In the genomic region with DNA sequence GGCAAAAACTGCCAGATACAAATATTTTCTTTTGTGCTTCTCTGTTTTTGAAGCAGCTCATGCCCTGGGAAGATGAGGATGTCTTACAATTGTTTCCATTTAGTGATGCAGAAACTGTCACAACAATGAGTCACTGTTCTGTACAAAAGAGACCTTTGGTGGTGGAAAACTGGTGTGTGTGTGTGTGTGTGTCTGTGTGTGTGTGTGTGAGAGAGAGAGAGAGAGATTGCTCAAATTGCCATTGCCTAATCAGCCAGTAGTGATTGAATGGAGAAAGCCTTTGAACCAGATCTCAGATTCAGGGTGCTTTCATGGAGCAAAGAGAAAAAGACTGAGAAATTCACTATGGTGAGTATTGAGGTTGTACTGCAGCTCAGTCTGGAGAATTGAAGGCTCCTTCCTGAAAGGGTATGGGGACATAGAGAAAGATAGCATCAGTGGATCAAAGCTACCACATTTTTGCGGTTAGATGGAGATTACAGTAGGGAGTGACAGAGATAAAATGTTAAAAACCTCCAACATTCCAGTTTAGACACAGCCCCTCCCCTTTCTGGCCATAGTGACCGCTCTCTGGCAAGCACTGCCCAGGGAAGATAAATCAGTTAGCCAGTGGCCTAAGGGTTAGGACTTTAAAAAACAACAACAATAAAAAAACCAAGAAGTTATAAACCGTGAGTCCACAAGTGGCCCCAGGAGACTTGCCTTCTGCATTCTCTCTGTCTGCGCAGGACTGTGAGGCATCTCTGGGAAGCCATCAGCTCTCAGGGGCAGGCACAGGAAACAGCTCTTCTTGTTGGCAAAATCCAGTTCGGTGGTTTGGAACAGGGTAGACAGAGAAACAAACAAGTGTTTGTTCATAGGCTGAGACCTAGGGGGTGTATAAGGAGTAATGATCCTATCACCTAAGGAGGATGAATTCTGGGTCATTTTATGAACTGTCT, we compare ENCODE assay signal across 8 cellular contexts.
DNase-seq lines count a peak whose midpoint lies in the region; ATAC-seq, FAIRE-seq and TF ChIP-seq lines count a peak whose summit lies in the region.

No MANE protein-coding gene starts in this region.

- RAD21 ChIA-PET in HCT116 (lab: Charles Lee; ENCODE audit: low non-redundant PET in 1 of 2, low total read pairs in 2 of 2, uncharacterized antibody in 2 of 2, unreplicated experiment in 2 of 2): no interaction called here

- H3K27ac ChIP-seq in HCT116 (ENCODE audit: low read depth, low read length) (no peak overlapping the region), right cardiac atrium (ENCODE audit: low read length) (peak overlapping the region; percentile 48), smooth muscle cell (ENCODE audit: low read depth) (peak overlapping the region; percentile 90)

- no peak for TF ChIP-seq RAD21 in HCT116 (IDR thresholded peaks at IDR 0.05; ENCODE audit: low read depth)

- CTCF ChIA-PET in HCT116 (lab: Charles Lee): no interaction called here

- TF ChIP-seq CTCF in HCT116 (IDR thresholded peaks at IDR 0.05 in 2 of 3, conservative IDR thresholded peaks at IDR 0.05 in 1 of 3; ENCODE audit: borderline replicate concordance in 1 of 3, insufficient read depth in 1 of 3, low read depth in 2 of 3, low read length in 2 of 3) (no peak), WI38 (IDR thresholded peaks at IDR 0.05; ENCODE audit: low read depth, low read length) (no peak), smooth muscle cell (IDR thresholded peaks at IDR 0.05; ENCODE audit: borderline replicate concordance, insufficient read depth, poor library complexity, severe bottlenecking) (no peak)

- H3K27me3 ChIP-seq in HCT116 (ENCODE audit: insufficient read depth, low read length) (no peaks in the 10 kb centered on the region), right cardiac atrium (ENCODE audit: control insufficient read depth, insufficient read depth) (no peaks in the 10 kb centered on the region), smooth muscle cell (ENCODE audit: low read depth) (no peaks in the 10 kb centered on the region)

- H3K4me2 ChIP-seq in HCT116 (ENCODE audit: low read length) (peak overlapping the region; percentile 47), smooth muscle cell (peak overlapping the region; percentile 53)

- peaks cover 5 to 15% of the 10 kb centered on the region in 2 experiments; a peak in 3 of 4 replicates for H3K4me1 ChIP-seq in HCT116 (ENCODE audit: control insufficient read depth in 1 of 2, insufficient read depth in 2 of 2, low read length in 2 of 2)
- H3K4me1 ChIP-seq in right cardiac atrium (ENCODE audit: control insufficient read depth, insufficient read depth, low read length): peaks cover 11% of the 10 kb centered on the region
- H3K4me1 ChIP-seq in smooth muscle cell (ENCODE audit: low read depth): peaks cover 19% of the 10 kb centered on the region

- DNase-seq in HCT116 (ENCODE audit: low read depth, low spot score) (no peak), right cardiac atrium (peak in 2 of 3 donors; percentile 26 to 63), smooth muscle cell (lab: John Stamatoyannopoulos, UW; ENCODE audit: unreplicated experiment) (no peak), GM12892 (ENCODE audit: insufficient read length) (no peak), activated T-cell treated with anti-CD3 and anti-CD28 coated beads for 4 hours (no peak)

- intact Hi-C loops in HCT116 (cut with micrococcal nuclease): no loop called here
- intact Hi-C loops in right cardiac atrium (cut with DNase I): no loop called here

- ATAC-seq in HCT116: peak; percentile 84
- peak; percentile 59 to 60 for ATAC-seq in right cardiac atrium
- ATAC-seq in GM18907 (IDR thresholded peaks at IDR 0.05; ENCODE audit: unreplicated experiment): no peak
- no peak for ATAC-seq in HG03175 (IDR thresholded peaks at IDR 0.05; ENCODE audit: unreplicated experiment)

- H3K79me2 ChIP-seq in HCT116 (ENCODE audit: insufficient read depth, low read length) (no peaks in the 10 kb centered on the region), smooth muscle cell (ENCODE audit: low read depth) (no peaks in the 10 kb centered on the region)

- H3K9me2 ChIP-seq in HCT116 (ENCODE audit: insufficient read depth): no peaks in the 10 kb centered on the region; the same call in 1 of the 2 replicates

- H3K9ac ChIP-seq in HCT116 (ENCODE audit: low read length): no peak overlapping the region
- peak overlapping the region; percentile 63 for H3K9ac ChIP-seq in smooth muscle cell (ENCODE audit: low read depth)

- no TSS peak for BruUV-seq in HCT116 (replicated peaks; lab: Mats Ljungman, UMichigan)

- no peak for FAIRE-seq in GM12892 (lab: Jason Lieb, UNC)

- H3K4me3 ChIP-seq in HCT116 (replicated peaks in 1 of 2; ENCODE audit: low read depth in 1 of 2, low read length in 2 of 2) (no peak overlapping the region), WI38 (ENCODE audit: low read depth, low read length) (peak overlapping the region; percentile 20; the same call in 1 of the 2 replicates), right cardiac atrium (ENCODE audit: low read length) (no peak overlapping the region), smooth muscle cell (no peak overlapping the region)

- H2AFZ ChIP-seq in HCT116 (ENCODE audit: low read depth, low read length, poor library complexity, severe bottlenecking) (peak overlapping the region; percentile 42), smooth muscle cell (ENCODE audit: low read depth) (peak overlapping the region; percentile 68)

- WGBS in right cardiac atrium: 21% methylated on average over 5 of the region's 5 CpGs
- 4% methylated on average over 5 of the region's 5 CpGs for WGBS in smooth muscle cell (ENCODE audit: low lambda C conversion rate)

- POLR2A ChIA-PET in HCT116 (lab: Charles Lee): no interaction called here

- H4K20me1 ChIP-seq in HCT116 (ENCODE audit: insufficient read depth) (no peaks in the 10 kb centered on the region), smooth muscle cell (ENCODE audit: low read depth) (no peaks in the 10 kb centered on the region)

- H3F3A ChIP-seq in smooth muscle cell (ENCODE audit: low read depth): peaks cover 10% of the 10 kb centered on the region

- TF ChIP-seq POLR2A in HCT116 (IDR thresholded peaks at IDR 0.05; ENCODE audit: borderline replicate concordance, extremely low read depth, insufficient read depth, insufficient read length) (no peak), GM12892 (IDR thresholded peaks at IDR 0.05; ENCODE audit: low read depth, low read length) (no peak)

- H3K36me3 ChIP-seq in HCT116 (ENCODE audit: control insufficient read depth in 1 of 2, insufficient read depth in 2 of 2, low read length in 2 of 2) (no peaks in the 10 kb centered on the region), smooth muscle cell (ENCODE audit: low read depth) (peaks cover 14% of the 10 kb centered on the region)

- H3K9me3 ChIP-seq in HCT116 (ENCODE audit: control insufficient read depth in 1 of 2, insufficient read depth in 1 of 2, low read depth in 1 of 2, low read length in 2 of 2) (no peaks in the 10 kb centered on the region), right cardiac atrium (ENCODE audit: control insufficient read depth, low read length) (no peaks in the 10 kb centered on the region), smooth muscle cell (replicated peaks; ENCODE audit: low read depth) (peaks cover 17% of the 10 kb centered on the region)

TF ChIP-seq in HCT116, 20 proteins besides CTCF, POLR2A, EP300 and RAD21:
- no peak for TF ChIP-seq ZFX (IDR thresholded peaks at IDR 0.05)
- no peak for TF ChIP-seq JUND (IDR thresholded peaks at IDR 0.05)
- no peak for TF ChIP-seq EZH2phosphoT487 (IDR thresholded peaks at IDR 0.05; ENCODE audit: borderline replicate concordance)
- TF ChIP-seq CEBPB (IDR thresholded peaks at IDR 0.05; ENCODE audit: low read depth): no peak
- no peak for TF ChIP-seq SP1 (IDR thresholded peaks at IDR 0.05; ENCODE audit: low read depth)
- TF ChIP-seq MAX (IDR thresholded peaks at IDR 0.05): no peak
- TF ChIP-seq ELF1 (IDR thresholded peaks at IDR 0.05; ENCODE audit: borderline replicate concordance, low read depth): no peak
- TF ChIP-seq SRF (IDR thresholded peaks at IDR 0.05; ENCODE audit: low read depth): no peak
- TF ChIP-seq POLR2AphosphoS5 (IDR thresholded peaks at IDR 0.05; ENCODE audit: low read depth, low read length): no peak
- TF ChIP-seq EGR1 (IDR thresholded peaks at IDR 0.05; ENCODE audit: low read depth): no peak
- TF ChIP-seq REST (IDR thresholded peaks at IDR 0.05; ENCODE audit: low read depth): no peak
- no peak for TF ChIP-seq SIN3A (IDR thresholded peaks at IDR 0.05; ENCODE audit: low read depth)
- no peak for TF ChIP-seq YY1 (IDR thresholded peaks at IDR 0.05; ENCODE audit: extremely low read depth, insufficient replicate concordance, low read depth, low read length)
- no peak for TF ChIP-seq ZNF274 (IDR thresholded peaks at IDR 0.05; ENCODE audit: low read depth, low read length)
- TF ChIP-seq CBX3 (IDR thresholded peaks at IDR 0.05; ENCODE audit: low read depth): no peak
- TF ChIP-seq FOSL1 (IDR thresholded peaks at IDR 0.05; ENCODE audit: low read depth): no peak

Comparison
In these comparisons a context has a peak if more than half of its experiments do, and no peak if none do; other contexts are left out.
1. ATAC-seq: peak in HCT116 (single experiment) and right cardiac atrium (2 of 2); none in GM18907 (single experiment) and HG03175 (single experiment).
2. DNase-seq: peak in right cardiac atrium (2 of 3); none in HCT116 (single experiment), smooth muscle cell (single experiment), GM12892 (single experiment) and activated T-cell treated with anti-CD3 and anti-CD28 coated beads for 4 hours (single experiment).